In the genomic region with DNA sequence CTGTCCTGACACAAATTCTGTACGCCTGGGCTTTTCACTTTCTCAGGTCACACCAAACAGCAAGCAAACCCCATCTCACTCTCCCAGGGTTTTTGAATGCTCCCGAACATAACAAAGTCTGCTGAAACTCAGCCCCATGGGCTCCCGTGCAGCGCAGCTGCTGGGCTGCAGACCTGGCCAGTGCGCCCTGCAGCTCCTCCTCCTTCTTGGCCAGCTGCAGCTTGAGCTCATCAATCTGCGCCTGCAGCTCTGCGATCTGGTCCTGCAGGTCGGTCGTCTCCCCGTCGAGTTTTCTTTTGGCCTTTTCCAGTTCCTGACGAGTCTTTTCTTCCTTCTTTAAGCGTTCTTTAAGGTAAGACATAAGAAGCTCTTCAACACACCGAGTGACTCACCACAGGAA, we compare ENCODE assay signal across 1 cellular context.
TF ChIP-seq lines count a peak whose summit lies in the region.

No MANE protein-coding gene starts in this region.

TF ChIP-seq in IMR-90, 13 proteins besides CTCF, POLR2A, EP300 and RAD21:
- no peak for TF ChIP-seq CHD1 (IDR thresholded peaks at IDR 0.05; ENCODE audit: low read depth, low read length)
- no peak for TF ChIP-seq RCOR1 (IDR thresholded peaks at IDR 0.05; ENCODE audit: insufficient replicate concordance, low read length)
- TF ChIP-seq, protein P1, sequence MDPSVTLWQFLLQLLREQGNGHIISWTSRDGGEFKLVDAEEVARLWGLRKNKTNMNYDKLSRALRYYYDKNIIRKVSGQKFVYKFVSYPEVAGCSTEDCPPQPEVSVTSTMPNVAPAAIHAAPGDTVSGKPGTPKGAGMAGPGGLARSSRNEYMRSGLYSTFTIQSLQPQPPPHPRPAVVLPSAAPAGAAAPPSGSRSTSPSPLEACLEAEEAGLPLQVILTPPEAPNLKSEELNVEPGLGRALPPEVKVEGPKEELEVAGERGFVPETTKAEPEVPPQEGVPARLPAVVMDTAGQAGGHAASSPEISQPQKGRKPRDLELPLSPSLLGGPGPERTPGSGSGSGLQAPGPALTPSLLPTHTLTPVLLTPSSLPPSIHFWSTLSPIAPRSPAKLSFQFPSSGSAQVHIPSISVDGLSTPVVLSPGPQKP (IDR thresholded peaks at IDR 0.05; ENCODE audit: borderline replicate concordance, low read depth, low read length): no peak
- TF ChIP-seq BHLHE40 (IDR thresholded peaks at IDR 0.05; ENCODE audit: low read depth, low read length): no peak
- TF ChIP-seq, protein P2, sequence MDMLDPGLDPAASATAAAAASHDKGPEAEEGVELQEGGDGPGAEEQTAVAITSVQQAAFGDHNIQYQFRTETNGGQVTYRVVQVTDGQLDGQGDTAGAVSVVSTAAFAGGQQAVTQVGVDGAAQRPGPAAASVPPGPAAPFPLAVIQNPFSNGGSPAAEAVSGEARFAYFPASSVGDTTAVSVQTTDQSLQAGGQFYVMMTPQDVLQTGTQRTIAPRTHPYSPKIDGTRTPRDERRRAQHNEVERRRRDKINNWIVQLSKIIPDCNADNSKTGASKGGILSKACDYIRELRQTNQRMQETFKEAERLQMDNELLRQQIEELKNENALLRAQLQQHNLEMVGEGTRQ (IDR thresholded peaks at IDR 0.05; ENCODE audit: low read depth, low read length): no peak
- no peak for TF ChIP-seq CEBPB (IDR thresholded peaks at IDR 0.05; ENCODE audit: low read depth, low read length)
- no peak for TF ChIP-seq SMC3 (IDR thresholded peaks at IDR 0.05; ENCODE audit: low read depth, low read length)
- no peak for TF ChIP-seq RFX5 (IDR thresholded peaks at IDR 0.05; ENCODE audit: low read depth, low read length)
- no peak for TF ChIP-seq MXI1 (IDR thresholded peaks at IDR 0.05; ENCODE audit: borderline replicate concordance, low read depth, low read length)
- no peak for TF ChIP-seq MAZ (IDR thresholded peaks at IDR 0.05; ENCODE audit: borderline replicate concordance, low read depth, low read length)
- no peak for TF ChIP-seq MAFK (IDR thresholded peaks at IDR 0.05; ENCODE audit: low read depth, low read length)
- no peak for TF ChIP-seq NFE2L2 (IDR thresholded peaks at IDR 0.05; ENCODE audit: low read depth, low read length)
- no peak for TF ChIP-seq FOS (IDR thresholded peaks at IDR 0.05; ENCODE audit: low read depth, low read length)
TF ChIP-seq in IMR-90: peak in this region for 0.
